8 cellular contexts compared by ENCODE assay signal in genomic region chr10:21526952-21527633, GRCh38. TPM values are rescaled to one million over a fixed set of nuclear protein-coding genes. Genes with fewer than 3 reads are reported as not detected.
DNase-seq lines count a peak whose midpoint lies in the region; ATAC-seq lines count a peak whose summit lies in the region.

No MANE protein-coding gene starts in this region.

- H3K27ac ChIP-seq in caudate nucleus (ENCODE audit: low read depth, low read length) (peak overlapping the region; percentile 97), skin epidermis (peak overlapping the region; percentile 90 to 100 (median 98))

- ATAC-seq in HG03342 (IDR thresholded peaks at IDR 0.05; ENCODE audit: unreplicated experiment) (peak; percentile 25), HG02763 (IDR thresholded peaks at IDR 0.05; ENCODE audit: unreplicated experiment) (no peak)

- peak overlapping the region; percentile 52 to 74 (median 61) for H3K4me3 ChIP-seq in skin epidermis

- DNase-seq in GM03348 (ENCODE audit: low spot score) (peak; percentile 79), T-helper 22 cell (ENCODE audit: low read depth) (peak; percentile 25), caudate nucleus (lab: John Stamatoyannopoulos, UW) (peak in 49 of 61 donors; percentile 33 to 88 (median 58)), iris pigment epithelial cell (ENCODE audit: low read depth) (peak; percentile 71), H4 (ENCODE audit: low spot score) (no peak)

RNA-seq across cellular contexts. Expression of gene SKIDA1, which starts 1.6 kb away (rescaled TPM):
- total RNA-seq in H4 (2014; rRNA removed; shearing (Covaris generic)), result 0.18 and 0.33 TPM in 2 replicates

RNA-seq across cellular contexts. Expression of gene MLLT10, which starts 6.9 kb away (rescaled TPM):
- 7.9 TPM in 2 replicates for total RNA-seq in H4 (2014; rRNA removed; shearing (Covaris generic))
